ENCODE assay signal across 1 cellular context in the genomic region with DNA sequence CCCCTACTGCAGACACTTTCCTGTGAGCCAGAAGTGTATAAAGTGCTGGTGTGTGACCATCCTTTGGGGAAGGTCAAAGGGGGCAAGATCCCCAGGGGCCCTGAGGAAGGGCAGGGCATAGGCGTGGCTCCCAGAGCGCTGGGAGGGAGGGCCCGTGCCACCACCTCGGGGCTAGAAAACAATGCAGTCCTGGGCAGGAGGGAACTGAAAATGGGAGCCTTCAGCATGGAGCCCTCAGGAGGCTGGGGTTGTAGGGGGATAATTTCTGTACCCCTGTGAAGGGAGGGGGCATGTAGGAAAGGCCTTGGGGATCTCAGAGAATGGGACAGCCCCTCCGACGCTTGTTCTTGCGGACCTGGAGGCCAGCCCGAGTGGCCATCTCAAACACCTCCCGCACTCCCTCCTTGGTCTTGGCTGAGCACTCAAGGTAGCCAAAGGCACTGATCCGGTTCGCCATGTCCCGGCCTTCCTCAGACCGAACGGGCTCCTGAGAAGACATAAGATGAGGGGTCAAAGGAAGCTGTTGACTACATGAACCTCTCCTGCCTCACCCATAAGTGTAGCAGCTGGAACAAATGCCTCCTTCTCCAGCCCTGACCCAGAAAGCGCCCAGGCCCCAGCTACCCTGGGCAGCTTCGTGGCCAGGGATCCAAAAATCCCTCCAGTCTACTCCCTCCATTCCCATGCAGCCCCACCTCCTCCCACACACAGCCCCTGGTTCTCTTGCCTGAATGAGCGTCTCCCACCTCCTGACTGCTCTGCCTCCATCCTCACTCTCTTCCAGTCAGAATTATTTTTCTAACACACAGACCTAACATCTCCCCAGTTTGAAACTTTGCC.
TF ChIP-seq lines count a peak whose summit lies in the region.

No MANE protein-coding gene starts in this region.

TF ChIP-seq in K562, 482 proteins besides CTCF, POLR2A, EP300 and RAD21 (continued from another document and continues in another):
- TF ChIP-seq, protein P1, sequence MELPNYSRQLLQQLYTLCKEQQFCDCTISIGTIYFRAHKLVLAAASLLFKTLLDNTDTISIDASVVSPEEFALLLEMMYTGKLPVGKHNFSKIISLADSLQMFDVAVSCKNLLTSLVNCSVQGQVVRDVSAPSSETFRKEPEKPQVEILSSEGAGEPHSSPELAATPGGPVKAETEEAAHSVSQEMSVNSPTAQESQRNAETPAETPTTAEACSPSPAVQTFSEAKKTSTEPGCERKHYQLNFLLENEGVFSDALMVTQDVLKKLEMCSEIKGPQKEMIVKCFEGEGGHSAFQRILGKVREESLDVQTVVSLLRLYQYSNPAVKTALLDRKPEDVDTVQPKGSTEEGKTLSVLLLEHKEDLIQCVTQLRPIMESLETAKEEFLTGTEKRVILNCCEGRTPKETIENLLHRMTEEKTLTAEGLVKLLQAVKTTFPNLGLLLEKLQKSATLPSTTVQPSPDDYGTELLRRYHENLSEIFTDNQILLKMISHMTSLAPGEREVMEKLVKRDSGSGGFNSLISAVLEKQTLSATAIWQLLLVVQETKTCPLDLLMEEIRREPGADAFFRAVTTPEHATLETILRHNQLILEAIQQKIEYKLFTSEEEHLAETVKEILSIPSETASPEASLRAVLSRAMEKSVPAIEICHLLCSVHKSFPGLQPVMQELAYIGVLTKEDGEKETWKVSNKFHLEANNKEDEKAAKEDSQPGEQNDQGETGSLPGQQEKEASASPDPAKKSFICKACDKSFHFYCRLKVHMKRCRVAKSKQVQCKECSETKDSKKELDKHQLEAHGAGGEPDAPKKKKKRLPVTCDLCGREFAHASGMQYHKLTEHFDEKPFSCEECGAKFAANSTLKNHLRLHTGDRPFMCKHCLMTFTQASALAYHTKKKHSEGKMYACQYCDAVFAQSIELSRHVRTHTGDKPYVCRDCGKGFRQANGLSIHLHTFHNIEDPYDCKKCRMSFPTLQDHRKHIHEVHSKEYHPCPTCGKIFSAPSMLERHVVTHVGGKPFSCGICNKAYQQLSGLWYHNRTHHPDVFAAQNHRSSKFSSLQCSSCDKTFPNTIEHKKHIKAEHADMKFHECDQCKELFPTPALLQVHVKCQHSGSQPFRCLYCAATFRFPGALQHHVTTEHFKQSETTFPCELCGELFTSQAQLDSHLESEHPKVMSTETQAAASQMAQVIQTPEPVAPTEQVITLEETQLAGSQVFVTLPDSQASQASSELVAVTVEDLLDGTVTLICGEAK (IDR thresholded peaks at IDR 0.05): no peak
- TF ChIP-seq, protein P1 (CRISPR knock-in tag; IDR thresholded peaks at IDR 0.05): no peak
- TF ChIP-seq ZBED1 (IDR thresholded peaks at IDR 0.05) (no peak), SMARCB1 (IDR thresholded peaks at IDR 0.05; ENCODE audit: insufficient read length, low read depth) (no peak), SOX6 (IDR thresholded peaks at IDR 0.05) (no peak), ZNF830 (CRISPR knock-in tag; IDR thresholded peaks at IDR 0.05) (no peak), KLF6 (CRISPR knock-in tag; IDR thresholded peaks at IDR 0.05; ENCODE audit: borderline replicate concordance) (no peak), TRIM24 (IDR thresholded peaks at IDR 0.05) (no peak), NR2C1 (IDR thresholded peaks at IDR 0.05) (no peak), NR2C1 (tag; IDR thresholded peaks at IDR 0.05) (no peak), RBM15 (IDR thresholded peaks at IDR 0.05; ENCODE audit: insufficient read depth, low read length) (no peak), JUND (IDR thresholded peaks at IDR 0.05; ENCODE audit: borderline replicate concordance, low read depth, low read length) (no peak), JUND (tag; IDR thresholded peaks at IDR 0.05; ENCODE audit: borderline replicate concordance, low read depth, low read length) (no peak), PML (IDR thresholded peaks at IDR 0.05; ENCODE audit: low read length) (no peak; the same call in none of the 2 replicates)
- TF ChIP-seq, protein P2, sequence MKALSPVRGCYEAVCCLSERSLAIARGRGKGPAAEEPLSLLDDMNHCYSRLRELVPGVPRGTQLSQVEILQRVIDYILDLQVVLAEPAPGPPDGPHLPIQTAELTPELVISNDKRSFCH (CRISPR knock-in tag; IDR thresholded peaks at IDR 0.05): no peak
- TF ChIP-seq, protein P2 (tag; IDR thresholded peaks at IDR 0.05): no peak
- TF ChIP-seq, protein P3, sequence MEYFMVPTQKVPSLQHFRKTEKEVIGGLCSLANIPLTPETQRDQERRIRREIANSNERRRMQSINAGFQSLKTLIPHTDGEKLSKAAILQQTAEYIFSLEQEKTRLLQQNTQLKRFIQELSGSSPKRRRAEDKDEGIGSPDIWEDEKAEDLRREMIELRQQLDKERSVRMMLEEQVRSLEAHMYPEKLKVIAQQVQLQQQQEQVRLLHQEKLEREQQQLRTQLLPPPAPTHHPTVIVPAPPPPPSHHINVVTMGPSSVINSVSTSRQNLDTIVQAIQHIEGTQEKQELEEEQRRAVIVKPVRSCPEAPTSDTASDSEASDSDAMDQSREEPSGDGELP (CRISPR knock-in tag; IDR thresholded peaks at IDR 0.05; ENCODE audit: borderline replicate concordance): no peak
- TF ChIP-seq, protein P4, sequence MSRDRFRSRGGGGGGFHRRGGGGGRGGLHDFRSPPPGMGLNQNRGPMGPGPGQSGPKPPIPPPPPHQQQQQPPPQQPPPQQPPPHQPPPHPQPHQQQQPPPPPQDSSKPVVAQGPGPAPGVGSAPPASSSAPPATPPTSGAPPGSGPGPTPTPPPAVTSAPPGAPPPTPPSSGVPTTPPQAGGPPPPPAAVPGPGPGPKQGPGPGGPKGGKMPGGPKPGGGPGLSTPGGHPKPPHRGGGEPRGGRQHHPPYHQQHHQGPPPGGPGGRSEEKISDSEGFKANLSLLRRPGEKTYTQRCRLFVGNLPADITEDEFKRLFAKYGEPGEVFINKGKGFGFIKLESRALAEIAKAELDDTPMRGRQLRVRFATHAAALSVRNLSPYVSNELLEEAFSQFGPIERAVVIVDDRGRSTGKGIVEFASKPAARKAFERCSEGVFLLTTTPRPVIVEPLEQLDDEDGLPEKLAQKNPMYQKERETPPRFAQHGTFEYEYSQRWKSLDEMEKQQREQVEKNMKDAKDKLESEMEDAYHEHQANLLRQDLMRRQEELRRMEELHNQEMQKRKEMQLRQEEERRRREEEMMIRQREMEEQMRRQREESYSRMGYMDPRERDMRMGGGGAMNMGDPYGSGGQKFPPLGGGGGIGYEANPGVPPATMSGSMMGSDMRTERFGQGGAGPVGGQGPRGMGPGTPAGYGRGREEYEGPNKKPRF (IDR thresholded peaks at IDR 0.05; ENCODE audit: low read depth, low read length): no peak
- TF ChIP-seq, protein P5, sequence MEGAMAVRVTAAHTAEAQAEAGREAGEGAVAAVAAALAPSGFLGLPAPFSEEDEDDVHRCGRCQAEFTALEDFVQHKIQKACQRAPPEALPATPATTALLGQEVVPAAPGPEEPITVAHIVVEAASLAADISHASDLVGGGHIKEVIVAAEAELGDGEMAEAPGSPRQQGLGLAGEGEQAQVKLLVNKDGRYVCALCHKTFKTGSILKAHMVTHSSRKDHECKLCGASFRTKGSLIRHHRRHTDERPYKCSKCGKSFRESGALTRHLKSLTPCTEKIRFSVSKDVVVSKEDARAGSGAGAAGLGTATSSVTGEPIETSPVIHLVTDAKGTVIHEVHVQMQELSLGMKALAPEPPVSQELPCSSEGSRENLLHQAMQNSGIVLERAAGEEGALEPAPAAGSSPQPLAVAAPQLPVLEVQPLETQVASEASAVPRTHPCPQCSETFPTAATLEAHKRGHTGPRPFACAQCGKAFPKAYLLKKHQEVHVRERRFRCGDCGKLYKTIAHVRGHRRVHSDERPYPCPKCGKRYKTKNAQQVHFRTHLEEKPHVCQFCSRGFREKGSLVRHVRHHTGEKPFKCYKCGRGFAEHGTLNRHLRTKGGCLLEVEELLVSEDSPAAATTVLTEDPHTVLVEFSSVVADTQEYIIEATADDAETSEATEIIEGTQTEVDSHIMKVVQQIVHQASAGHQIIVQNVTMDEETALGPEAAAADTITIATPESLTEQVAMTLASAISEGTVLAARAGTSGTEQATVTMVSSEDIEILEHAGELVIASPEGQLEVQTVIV (CRISPR knock-in tag; IDR thresholded peaks at IDR 0.05; ENCODE audit: borderline replicate concordance): no peak
- TF ChIP-seq, protein P6, sequence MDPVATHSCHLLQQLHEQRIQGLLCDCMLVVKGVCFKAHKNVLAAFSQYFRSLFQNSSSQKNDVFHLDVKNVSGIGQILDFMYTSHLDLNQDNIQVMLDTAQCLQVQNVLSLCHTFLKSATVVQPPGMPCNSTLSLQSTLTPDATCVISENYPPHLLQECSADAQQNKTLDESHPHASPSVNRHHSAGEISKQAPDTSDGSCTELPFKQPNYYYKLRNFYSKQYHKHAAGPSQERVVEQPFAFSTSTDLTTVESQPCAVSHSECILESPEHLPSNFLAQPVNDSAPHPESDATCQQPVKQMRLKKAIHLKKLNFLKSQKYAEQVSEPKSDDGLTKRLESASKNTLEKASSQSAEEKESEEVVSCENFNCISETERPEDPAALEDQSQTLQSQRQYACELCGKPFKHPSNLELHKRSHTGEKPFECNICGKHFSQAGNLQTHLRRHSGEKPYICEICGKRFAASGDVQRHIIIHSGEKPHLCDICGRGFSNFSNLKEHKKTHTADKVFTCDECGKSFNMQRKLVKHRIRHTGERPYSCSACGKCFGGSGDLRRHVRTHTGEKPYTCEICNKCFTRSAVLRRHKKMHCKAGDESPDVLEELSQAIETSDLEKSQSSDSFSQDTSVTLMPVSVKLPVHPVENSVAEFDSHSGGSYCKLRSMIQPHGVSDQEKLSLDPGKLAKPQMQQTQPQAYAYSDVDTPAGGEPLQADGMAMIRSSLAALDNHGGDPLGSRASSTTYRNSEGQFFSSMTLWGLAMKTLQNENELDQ (CRISPR knock-in tag; IDR thresholded peaks at IDR 0.05; ENCODE audit: borderline replicate concordance): no peak
- TF ChIP-seq, protein P7, sequence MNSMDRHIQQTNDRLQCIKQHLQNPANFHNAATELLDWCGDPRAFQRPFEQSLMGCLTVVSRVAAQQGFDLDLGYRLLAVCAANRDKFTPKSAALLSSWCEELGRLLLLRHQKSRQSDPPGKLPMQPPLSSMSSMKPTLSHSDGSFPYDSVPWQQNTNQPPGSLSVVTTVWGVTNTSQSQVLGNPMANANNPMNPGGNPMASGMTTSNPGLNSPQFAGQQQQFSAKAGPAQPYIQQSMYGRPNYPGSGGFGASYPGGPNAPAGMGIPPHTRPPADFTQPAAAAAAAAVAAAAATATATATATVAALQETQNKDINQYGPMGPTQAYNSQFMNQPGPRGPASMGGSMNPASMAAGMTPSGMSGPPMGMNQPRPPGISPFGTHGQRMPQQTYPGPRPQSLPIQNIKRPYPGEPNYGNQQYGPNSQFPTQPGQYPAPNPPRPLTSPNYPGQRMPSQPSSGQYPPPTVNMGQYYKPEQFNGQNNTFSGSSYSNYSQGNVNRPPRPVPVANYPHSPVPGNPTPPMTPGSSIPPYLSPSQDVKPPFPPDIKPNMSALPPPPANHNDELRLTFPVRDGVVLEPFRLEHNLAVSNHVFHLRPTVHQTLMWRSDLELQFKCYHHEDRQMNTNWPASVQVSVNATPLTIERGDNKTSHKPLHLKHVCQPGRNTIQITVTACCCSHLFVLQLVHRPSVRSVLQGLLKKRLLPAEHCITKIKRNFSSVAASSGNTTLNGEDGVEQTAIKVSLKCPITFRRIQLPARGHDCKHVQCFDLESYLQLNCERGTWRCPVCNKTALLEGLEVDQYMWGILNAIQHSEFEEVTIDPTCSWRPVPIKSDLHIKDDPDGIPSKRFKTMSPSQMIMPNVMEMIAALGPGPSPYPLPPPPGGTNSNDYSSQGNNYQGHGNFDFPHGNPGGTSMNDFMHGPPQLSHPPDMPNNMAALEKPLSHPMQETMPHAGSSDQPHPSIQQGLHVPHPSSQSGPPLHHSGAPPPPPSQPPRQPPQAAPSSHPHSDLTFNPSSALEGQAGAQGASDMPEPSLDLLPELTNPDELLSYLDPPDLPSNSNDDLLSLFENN (IDR thresholded peaks at IDR 0.05; ENCODE audit: low read depth in 2 of 2, low read length in 2 of 2): no peak
- TF ChIP-seq, protein P8, sequence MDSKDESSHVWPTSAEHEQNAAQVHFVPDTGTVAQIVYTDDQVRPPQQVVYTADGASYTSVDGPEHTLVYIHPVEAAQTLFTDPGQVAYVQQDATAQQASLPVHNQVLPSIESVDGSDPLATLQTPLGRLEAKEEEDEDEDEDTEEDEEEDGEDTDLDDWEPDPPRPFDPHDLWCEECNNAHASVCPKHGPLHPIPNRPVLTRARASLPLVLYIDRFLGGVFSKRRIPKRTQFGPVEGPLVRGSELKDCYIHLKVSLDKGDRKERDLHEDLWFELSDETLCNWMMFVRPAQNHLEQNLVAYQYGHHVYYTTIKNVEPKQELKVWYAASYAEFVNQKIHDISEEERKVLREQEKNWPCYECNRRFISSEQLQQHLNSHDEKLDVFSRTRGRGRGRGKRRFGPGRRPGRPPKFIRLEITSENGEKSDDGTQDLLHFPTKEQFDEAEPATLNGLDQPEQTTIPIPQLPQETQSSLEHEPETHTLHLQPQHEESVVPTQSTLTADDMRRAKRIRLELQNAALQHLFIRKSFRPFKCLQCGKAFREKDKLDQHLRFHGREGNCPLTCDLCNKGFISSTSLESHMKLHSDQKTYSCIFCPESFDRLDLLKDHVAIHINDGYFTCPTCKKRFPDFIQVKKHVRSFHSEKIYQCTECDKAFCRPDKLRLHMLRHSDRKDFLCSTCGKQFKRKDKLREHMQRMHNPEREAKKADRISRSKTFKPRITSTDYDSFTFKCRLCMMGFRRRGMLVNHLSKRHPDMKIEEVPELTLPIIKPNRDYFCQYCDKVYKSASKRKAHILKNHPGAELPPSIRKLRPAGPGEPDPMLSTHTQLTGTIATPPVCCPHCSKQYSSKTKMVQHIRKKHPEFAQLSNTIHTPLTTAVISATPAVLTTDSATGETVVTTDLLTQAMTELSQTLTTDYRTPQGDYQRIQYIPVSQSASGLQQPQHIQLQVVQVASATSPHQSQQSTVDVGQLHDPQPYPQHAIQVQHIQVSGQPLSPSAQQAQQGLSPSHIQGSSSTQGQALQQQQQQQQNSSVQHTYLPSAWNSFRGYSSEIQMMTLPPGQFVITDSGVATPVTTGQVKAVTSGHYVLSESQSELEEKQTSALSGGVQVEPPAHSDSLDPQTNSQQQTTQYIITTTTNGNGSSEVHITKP (IDR thresholded peaks at IDR 0.05; ENCODE audit: partially characterized antibody): no peak
